In the genomic region with DNA sequence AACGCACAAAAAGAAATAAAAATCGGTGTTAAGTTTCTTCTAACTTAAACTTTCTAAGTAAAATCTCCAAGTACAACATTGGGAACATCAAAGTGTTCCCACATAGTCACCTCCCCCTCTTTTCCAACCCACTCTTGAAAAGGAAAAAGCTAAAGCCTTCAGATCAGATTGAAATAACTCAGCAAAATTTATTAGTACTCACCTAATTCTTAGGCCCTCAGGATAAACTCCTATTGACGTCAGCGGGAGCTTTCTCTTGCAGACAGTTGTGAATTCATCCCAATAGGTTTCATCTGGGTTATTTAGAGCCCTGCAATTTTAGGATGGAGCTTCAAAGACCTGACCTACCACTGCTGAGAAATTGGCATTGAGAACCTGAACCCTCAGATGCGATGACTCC, we compare ENCODE assay signal across 25 cellular contexts.
"Had no signal": no experiment of that assay in that cellular context is flagged by ENCODE, and none has a peak within 500 bp of the region (broad histone marks: within the 10 kb centered on the region; RNA-seq: fewer than 3 reads in every experiment).

No MANE protein-coding gene starts in this region.

- H3K9me3 ChIP-seq: ascending aorta, body of pancreas, MG63 had no signal

- H3K36me3 ChIP-seq: ascending aorta, MG63 had no signal

- H3K27ac ChIP-seq: ascending aorta, body of pancreas had no signal

- DNase-seq: activated CD4-positive, alpha-beta T cell treated with anti-CD3 and anti-CD28 coated beads for 48 hours; activated CD4-positive, alpha-beta T cell treated with anti-CD3 and anti-CD28 coated beads, Interleukin-2, amount 50 U/mL, for 4 hours; activated CD4-positive, CD25-positive, alpha-beta regulatory T cell treated with anti-CD3 and anti-CD28 coated beads, Interleukin-2, amount 50 U/mL, for 72 hours; activated CD8-positive, alpha-beta T cell treated with anti-CD3 and anti-CD28 coated beads, Interleukin-2, amount 10 ng/mL, durations not matched to agents 7 days and 5 days; activated effector memory CD4-positive, alpha-beta T cell treated with Interleukin-2 at 50 U/mL for 16 hours; activated naive CD4-positive, alpha-beta T cell; activated T-cell treated with anti-CD3 and anti-CD28 coated beads, Interleukin-2, amount 50 U/mL, for 24 hours; amniotic stem cell; body of pancreas; central memory CD4-positive, alpha-beta T cell; MG63; MV-4-11; NCI-H1092 treated with DMSO at 0.1 percent for 48 hours; NCI-H1436 treated with DMSO at 0.1 percent for 48 hours; NCI-H187; NCI-H2081; NCI-H446; NCI-H524; PC-3; SHP77 treated with DMSO at 0.1 percent for 48 hours had no signal

- H3K4me1 ChIP-seq: ascending aorta, body of pancreas had no signal

- H3K4me3 Mint-ChIP-seq: activated CD8-positive, alpha-beta T cell treated with anti-CD3 and anti-CD28 coated beads, Interleukin-2, amount 10 ng/mL, durations not matched to agents 7 days and 5 days; activated naive CD4-positive, alpha-beta T cell treated with anti-CD3 and anti-CD28 coated beads, Interleukin-2, amount 50 U/mL, for 24 hours; activated T-cell treated with anti-CD3 and anti-CD28 coated beads, Interleukin-2, amount 50 U/mL, for 24 hours; activated T-helper 1 cell treated with anti-CD3 and anti-CD28 coated beads, Interleukin-12 subunit alpha, Interleukin-12 subunit beta, Interleukin-2, Interleukin-4 antibody, amounts not matched to agents 30 ng/mL and 10 ng/mL and 1 ng/mL, durations not matched to agents 14 hours and 24 hours and 36 hours; T-helper 1 cell treated with Interleukin-12 subunit alpha and Interleukin-12 subunit beta and Interleukin-4 antibody, amounts not matched to agents 30 μg/mL and 1 μg/mL, for 36 hours; WTC11 had no signal

- H3K4me1 Mint-ChIP-seq: activated naive CD4-positive, alpha-beta T cell treated with anti-CD3 and anti-CD28 coated beads, Interleukin-2, amount 50 U/mL, for 24 hours had no signal

- H3K27me3 ChIP-seq: ascending aorta, body of pancreas, MG63 had no signal

- H3K4me3 ChIP-seq: ascending aorta, body of pancreas, MG63 had no signal

- H3K9me3 Mint-ChIP-seq: activated T-helper 1 cell treated with anti-CD3 and anti-CD28 coated beads, Interleukin-12 subunit alpha, Interleukin-12 subunit beta, Interleukin-2, Interleukin-4 antibody, amounts not matched to agents 30 ng/mL and 10 ng/mL and 1 ng/mL, durations not matched to agents 14 hours and 24 hours and 36 hours; WTC11 had no signal

- H3K27me3 Mint-ChIP-seq: activated naive CD4-positive, alpha-beta T cell treated with anti-CD3 and anti-CD28 coated beads, Interleukin-2, amount 50 U/mL, for 24 hours; activated T-cell treated with anti-CD3 and anti-CD28 coated beads, Interleukin-2, amount 50 U/mL, for 24 hours had no signal

- H3K27ac Mint-ChIP-seq: activated CD8-positive, alpha-beta T cell treated with anti-CD3 and anti-CD28 coated beads, Interleukin-2, amount 10 ng/mL, durations not matched to agents 7 days and 5 days; activated naive CD4-positive, alpha-beta T cell treated with anti-CD3 and anti-CD28 coated beads, Interleukin-2, amount 50 U/mL, for 24 hours; activated T-cell treated with anti-CD3 and anti-CD28 coated beads, Interleukin-2, amount 50 U/mL, for 24 hours; activated T-helper 1 cell treated with anti-CD3 and anti-CD28 coated beads, Interleukin-12 subunit alpha, Interleukin-12 subunit beta, Interleukin-2, Interleukin-4 antibody, amounts not matched to agents 30 ng/mL and 10 ng/mL and 1 ng/mL, durations not matched to agents 14 hours and 24 hours and 36 hours; T-helper 1 cell treated with Interleukin-12 subunit alpha and Interleukin-12 subunit beta and Interleukin-4 antibody, amounts not matched to agents 30 μg/mL and 1 μg/mL, for 36 hours; WTC11 had no signal

- H3K36me3 Mint-ChIP-seq: activated naive CD4-positive, alpha-beta T cell treated with anti-CD3 and anti-CD28 coated beads, Interleukin-2, amount 50 U/mL, for 24 hours; WTC11 had no signal
